ENCODE assay signal across 28 cellular contexts in genomic region chr5:175731756-175732465, GRCh38.
"Had no signal": no experiment of that assay in that cellular context is flagged by ENCODE, and none has a peak within 500 bp of the region (broad histone marks: within the 10 kb centered on the region; RNA-seq: fewer than 3 reads in every experiment).

No MANE protein-coding gene starts in this region.

- H3K36me3 Mint-ChIP-seq: naive thymus-derived CD8-positive, alpha-beta T cell; stimulated activated naive B cell treated with anti-CD40 and anti-IgM and Interleukin-4, amounts not matched to agents 10 μg/mL and 1 μg/mL and 100 μg/mL, for 72 hours had no signal

- H3K4me3 Mint-ChIP-seq: naive thymus-derived CD8-positive, alpha-beta T cell; nephron; neural crest cell; stimulated activated naive B cell treated with anti-CD40 and anti-IgM and Interleukin-4, amounts not matched to agents 10 μg/mL and 1 μg/mL and 100 μg/mL, for 72 hours had no signal

- FAIRE-seq: keratinocyte had no signal

- H3K36me3 ChIP-seq: left lung, lower lobe of right lung, neutrophil, right atrium auricular region, right lobe of liver, stomach, thyroid gland, transverse colon, upper lobe of left lung, vagina had no signal

- H3K27ac Mint-ChIP-seq: naive thymus-derived CD8-positive, alpha-beta T cell; nephron; stimulated activated naive B cell treated with anti-CD40 and anti-IgM and Interleukin-4, amounts not matched to agents 10 μg/mL and 1 μg/mL and 100 μg/mL, for 72 hours had no signal

- H3K4me1 ChIP-seq: left lung, lower lobe of right lung, right lobe of liver, testis, thyroid gland, transverse colon had no signal

- H3K27me3 ChIP-seq: right atrium auricular region, testis, thyroid gland, vagina had no signal

- ATAC-seq: left colon; left lung; lower lobe of right lung; naive thymus-derived CD8-positive, alpha-beta T cell; right lobe of liver; stimulated activated naive B cell treated with anti-CD40 and anti-IgM and Interleukin-4, amounts not matched to agents 10 μg/mL and 1 μg/mL and 100 μg/mL, for 72 hours; stimulated activated naive CD8-positive, alpha-beta T cell treated with anti-CD3 and anti-CD28 coated beads, Interleukin-15, Interleukin-2, amounts not matched to agents 100 U/mL and 50 U/mL, for 24 hours had no signal

- DNase-seq: hippocampal formation; left colon; left lung; lower lobe of right lung; mammary epithelial cell; mesenchymal stem cell; naive thymus-derived CD8-positive, alpha-beta T cell; occipital lobe; right lobe of liver; stimulated activated CD4-positive, alpha-beta T cell treated with anti-CD3 and anti-CD28 coated beads, Interleukin-12 subunit alpha, Interleukin-12 subunit beta, amount 100 ng/mL, for 4 hours; stimulated activated CD4-positive, alpha-beta T cell treated with anti-CD3 and anti-CD28 coated beads, Interleukin-15, amount 100 ng/mL, for 24 hours; stimulated activated CD4-positive, alpha-beta T cell treated with anti-CD3 and anti-CD28 coated beads, Interleukin-2, amount 100 ng/mL, for 24 hours; stimulated activated CD4-positive, alpha-beta T cell treated with anti-CD3 and anti-CD28 coated beads, Interleukin-4, amount 100 ng/mL, for 1 hour; stimulated activated naive B cell treated with anti-CD40 and anti-IgM and Interleukin-4, amounts not matched to agents 10 μg/mL and 1 μg/mL and 100 μg/mL, for 72 hours; stimulated activated naive CD8-positive, alpha-beta T cell treated with anti-CD3 and anti-CD28 coated beads, Interleukin-15, Interleukin-2, amounts not matched to agents 100 U/mL and 50 U/mL, for 24 hours; stomach; testis; thyroid gland; transverse colon; upper lobe of left lung had no signal

- H3K27ac ChIP-seq: left lung, lower lobe of right lung, neutrophil, parathyroid adenoma, right atrium auricular region, right lobe of liver, skin epidermis, stomach, testis, thyroid gland, transverse colon, upper lobe of left lung, vagina had no signal

- H3K4me3 ChIP-seq: left lung, lower lobe of right lung, right atrium auricular region, right lobe of liver, skin epidermis, stomach, testis, thyroid gland, transverse colon, upper lobe of left lung, vagina had no signal

- H3K9me3 ChIP-seq: left lung, lower lobe of right lung, neutrophil, right lobe of liver, testis, thyroid gland, transverse colon, upper lobe of left lung, vagina had no signal

- H3K9me3 Mint-ChIP-seq: naive thymus-derived CD8-positive, alpha-beta T cell; neural crest cell had no signal
